Comparison of ENCODE assay signal across 22 cellular contexts in genomic region chr12:42196728-42197603, GRCh38. TPM values are rescaled to one million over a fixed set of nuclear protein-coding genes. Genes with fewer than 3 reads are reported as not detected.
DNase-seq lines count a peak whose midpoint lies in the region; ATAC-seq, FAIRE-seq and TF ChIP-seq lines count a peak whose summit lies in the region.
"Had no signal": no experiment of that assay in that cellular context is flagged by ENCODE, and none has a peak within 500 bp of the region (broad histone marks: within the 10 kb centered on the region; RNA-seq: fewer than 3 reads in every experiment).

No MANE protein-coding gene starts in this region.

- H4K20me1 ChIP-seq in K562 (replicated peaks; ENCODE audit: control insufficient read depth, insufficient read depth, low read length) = no peaks in the 10 kb centered on the region

- peak; percentile 62 for FAIRE-seq in K562 (lab: Jason Lieb, UNC)
- FAIRE-seq: D721Med had no signal

- H3K27me3 ChIP-seq in K562 (ENCODE audit: control insufficient read depth in 2 of 2, insufficient read depth in 2 of 2, low read length in 2 of 2) (no peaks in the 10 kb centered on the region), left lung (no peaks in the 10 kb centered on the region), breast epithelium (no peaks in the 10 kb centered on the region)

- no peak for TF ChIP-seq POLR2A in K562 (conservative IDR thresholded peaks at IDR 0.05)
- TF ChIP-seq POLR2A in breast epithelium (IDR thresholded peaks at IDR 0.05) = no peak

- H3K9me3 ChIP-seq in K562 (replicated peaks; ENCODE audit: control insufficient read depth, insufficient read depth, low read depth, low read length) (no peaks in the 10 kb centered on the region), left lung (no peaks in the 10 kb centered on the region), breast epithelium (no peaks in the 10 kb centered on the region)

- in situ Hi-C loops in K562 (cut with MboI) = no loop called here

- no peak overlapping the region for H3K4me2 ChIP-seq in K562 (ENCODE audit: insufficient read depth, low read length)

- H3K4me3 ChIP-seq in K562 = no peak overlapping the region
- no peak overlapping the region for H3K4me3 ChIP-seq in left lung
- no peak overlapping the region for H3K4me3 ChIP-seq in breast epithelium

- 68% methylated on average over 7 of the region's 7 CpGs for WGBS in K562 (ENCODE audit: insufficient coverage, low coverage, missing lambda C conversion rate)

- peak overlapping the region; percentile 97 for H3K27ac Mint-ChIP-seq in nephron progenitor cell
- H3K27ac Mint-ChIP-seq: T-cell had no signal

- no peak for TF ChIP-seq EP300 in K562 (IDR thresholded peaks at IDR 0.05; ENCODE audit: low read length)

- DNase-seq in NCI-H2107 treated with DMSO at 0.1 percent for 48 hours (lab: John Stamatoyannopoulos, UW; ENCODE audit: unreplicated experiment) (peak; percentile 55), NCI-H2107 (lab: John Stamatoyannopoulos, UW) (no peak), K562 (ENCODE audit: extremely low read depth in 1 of 4, low spot score in 3 of 4) (no peak), nephron progenitor cell (peak; percentile 9), left lung (no peak), breast epithelium (ENCODE audit: low spot score in 2 of 2) (no peak)
- DNase-seq: AML-193, DMS79 treated with DMSO at 0.1 percent for 48 hours, HCEC 1CT, KBM-7, NCI-H1694 treated with DMSO at 0.1 percent for 48 hours, NCI-H510A, NCI-H82, RPMI8226, SHP77 treated with DMSO at 0.1 percent for 48 hours, T-cell had no signal

- intact Hi-C loops in K562 (cut with micrococcal nuclease) = no loop called here
- intact Hi-C loops in left lung (cut with DNase I) = no loop called here
- intact Hi-C loops in breast epithelium (cut with DNase I; ENCODE audit: low total_unique reads) = no loop called here

- H3K36me3 ChIP-seq in K562 (ENCODE audit: control insufficient read depth, insufficient read depth, low read length) = peaks cover 6% of the 10 kb centered on the region; the same call in 2 of the 3 replicates
- peaks cover 0 to 41% of the 10 kb centered on the region in 2 donors for H3K36me3 ChIP-seq in left lung
- H3K36me3 ChIP-seq in breast epithelium = no peaks in the 10 kb centered on the region

- H3K4me1 ChIP-seq in K562 (replicated peaks in 1 of 2; ENCODE audit: control insufficient read depth in 2 of 2, insufficient read depth in 2 of 2, low read length in 2 of 2) = 0 out of 5 replicates have a peak, but pooled peaks cover 0 to 3% of the 10 kb centered on the region in 2 experiments
- H3K4me1 ChIP-seq in left lung = no peaks in the 10 kb centered on the region
- H3K4me1 ChIP-seq in breast epithelium = no peaks in the 10 kb centered on the region

- no peaks in the 10 kb centered on the region for H3K9me3 Mint-ChIP-seq in nephron progenitor cell
- H3K9me3 Mint-ChIP-seq: T-cell had no signal

- CTCF ChIA-PET in K562 (lab: Yijun Ruan, JAX; ENCODE audit: low intra/inter-chr PET ratio) = no interaction called here

- ATAC-seq in K562 (no peak), GM21423 (IDR thresholded peaks at IDR 0.05; ENCODE audit: unreplicated experiment) (no peak), left lung (no peak), HG02970 (IDR thresholded peaks at IDR 0.05; ENCODE audit: low FRiP score, unreplicated experiment) (no peak)
- ATAC-seq: SK-N-SH treated with all-trans-retinoic acid at 6 μM for 48 hours, T-cell had no signal

- no peaks in the 10 kb centered on the region for H3K27me3 Mint-ChIP-seq in nephron progenitor cell (ENCODE audit: low read depth, poor library complexity)
- H3K27me3 Mint-ChIP-seq: T-cell had no signal

- TF ChIP-seq RAD21 in K562 (CRISPR knock-in tag; conservative IDR thresholded peaks at IDR 0.05 in 1 of 2, IDR thresholded peaks at IDR 0.05 in 1 of 2) = no peak

- no peak overlapping the region for H3K9ac ChIP-seq in K562 (ENCODE audit: insufficient read depth in 1 of 2, low read depth in 2 of 2, low read length in 2 of 2)

- H3K36me3 Mint-ChIP-seq in nephron progenitor cell (ENCODE audit: low read depth) = peaks cover 32% of the 10 kb centered on the region

- no TSS peak for BruUV-seq in K562 (replicated peaks; lab: Mats Ljungman, UMichigan)

- peak overlapping the region; percentile 36 for H3K4me3 Mint-ChIP-seq in nephron progenitor cell
- H3K4me3 Mint-ChIP-seq: T-cell had no signal

- H3K4me1 Mint-ChIP-seq in nephron progenitor cell = peaks cover 69% of the 10 kb centered on the region

- H3K9me1 ChIP-seq in K562 (ENCODE audit: control insufficient read depth, insufficient read depth, low read length) = no peaks in the 10 kb centered on the region

- no peak overlapping the region for H3K27ac ChIP-seq in K562 (ENCODE audit: extremely low read depth, low read depth, low read length)
- H3K27ac ChIP-seq in left lung = no peak overlapping the region
- H3K27ac ChIP-seq in breast epithelium = no peak overlapping the region
- H3K27ac ChIP-seq: 22Rv1, C4-2B had no signal

- POLR2A ChIA-PET in K562 (lab: Yijun Ruan, JAX) = interaction anchor here (1.4 kb wide), 1 partner anchor 17 kb away, joined by 4 read pairs; no protein-coding TSS in a partner anchor

- H3K79me2 ChIP-seq in K562 (ENCODE audit: control insufficient read depth, insufficient read depth, low read length) = no peaks in the 10 kb centered on the region

- no peak for TF ChIP-seq CTCF in K562 (IDR thresholded peaks at IDR 0.05 in 2 of 3, conservative IDR thresholded peaks at IDR 0.05 in 1 of 3; ENCODE audit: insufficient read depth in 2 of 3, low read depth in 1 of 3, low read length in 3 of 3)
- TF ChIP-seq CTCF in nephron progenitor cell (IDR thresholded peaks at IDR 0.05) = no peak
- TF ChIP-seq CTCF in left lung (IDR thresholded peaks at IDR 0.05) = no peak
- no peak for TF ChIP-seq CTCF in breast epithelium (IDR thresholded peaks at IDR 0.05)

- H2AFZ ChIP-seq in K562 (ENCODE audit: low read depth, low read length) = no peak overlapping the region

TF ChIP-seq in K562, 482 proteins besides CTCF, POLR2A, EP300 and RAD21:
- no peak for TF ChIP-seq CBFA2T2 (conservative IDR thresholded peaks at IDR 0.05)
- TF ChIP-seq TCF7 (IDR thresholded peaks at IDR 0.05; ENCODE audit: borderline replicate concordance) = no peak
- TF ChIP-seq ZNF696 (CRISPR knock-in tag; conservative IDR thresholded peaks at IDR 0.05) = no peak
- no peak for TF ChIP-seq RAD51 (IDR thresholded peaks at IDR 0.05; ENCODE audit: borderline replicate concordance, low read depth)
- no peak for TF ChIP-seq NFIC (IDR thresholded peaks at IDR 0.05)
- no peak for TF ChIP-seq ETV6 (IDR thresholded peaks at IDR 0.05; ENCODE audit: borderline replicate concordance in 1 of 2, low read depth in 2 of 2, low read length in 1 of 2)
- TF ChIP-seq ETV6 (CRISPR knock-in tag; IDR thresholded peaks at IDR 0.05; ENCODE audit: borderline replicate concordance) = no peak
- no peak for TF ChIP-seq SETDB1 (IDR thresholded peaks at IDR 0.05; ENCODE audit: low read length)
- TF ChIP-seq U2AF2 (optimal IDR thresholded peaks at IDR 0.05; ENCODE audit: low read depth, low read length) = no peak
- TF ChIP-seq EGR1 (conservative IDR thresholded peaks at IDR 0.05) = no peak

RNA-seq across cellular contexts. Expression of gene YAF2, which starts 41.1 kb away (rescaled TPM):
- total RNA-seq in K562 (2011; cell fraction: chromatin; rRNA removed; ENCODE audit: low replicate concordance) = 29.9 and 96.3 TPM in 2 replicates
- total RNA-seq in K562 (2011; cell fraction: nucleolus; rRNA removed) = 17.0 and 22.8 TPM in 2 replicates
- 44.9 and 92.1 TPM in 2 replicates for total RNA-seq in K562 (2011; cell fraction: nucleoplasm; rRNA removed)
- total RNA-seq in K562 (2014; rRNA removed) (10.6 and 12.4 TPM in 2 replicates), K562 (2014; rRNA removed; fragmentation: Illumina TruSeq; extraction: Trizol) (22.0 and 22.3 TPM in 2 replicates), K562 (2015; rRNA removed; fragmentation: Illumina TruSeq; extraction: Trizol) (15.9 and 20.3 TPM in 2 replicates), K562 (2021) (25.4 and 26.4 TPM in 2 replicates), left lung (10 to 100 TPM; 27.6 to 33.4 TPM), breast epithelium (10 to 100 TPM; 32.1 to 43.2 (median 39.4) TPM)
- polyA plus RNA-seq in K562 (2011; rRNA removed) (17.4 and 26.1 TPM in 2 replicates), K562 (2014; fragmentation: Illumina TruSeq; extraction: Trizol) (19.1 and 22.9 TPM in 2 replicates), K562 (2014; fragmentation: Nextera tagmentation; extraction: Ambion mirVana) (10 to 100 TPM; 14.9 to 19.6 TPM), K562 (2014; rRNA removed) (18.1 and 21.3 TPM in 2 replicates)
- 3.4 and 7.8 TPM in 2 replicates for polyA plus RNA-seq in K562 (2011; cell fraction: cytosol; rRNA removed)
- 16.3 and 17.4 TPM in 2 replicates for polyA plus RNA-seq in K562 (2011; cell fraction: nucleus; rRNA removed)
- polyA plus RNA-seq in K562 (2012) = 14.2 and 16.2 TPM in 2 replicates
- polyA minus RNA-seq in K562 (2011; rRNA and poly(A)+ RNA removed) = 17.9 and 20.4 TPM in 2 replicates
- polyA minus RNA-seq in K562 (2011; cell fraction: cytosol; rRNA and poly(A)+ RNA removed) = 14.8 and 19.3 TPM in 2 replicates
- polyA minus RNA-seq in K562 (2011; cell fraction: nucleus; rRNA and poly(A)+ RNA removed) = 23.6 and 27.1 TPM in 2 replicates

RNA-seq across cellular contexts. Expression of gene GXYLT1, which starts 52.3 kb away (rescaled TPM):
- total RNA-seq in K562 (2011; cell fraction: chromatin; rRNA removed; ENCODE audit: low replicate concordance) = 6.4 and 19.2 TPM in 2 replicates
- 2.7 and 3.2 TPM in 2 replicates for total RNA-seq in K562 (2011; cell fraction: nucleolus; rRNA removed)
- 8.8 and 15.0 TPM in 2 replicates for total RNA-seq in K562 (2011; cell fraction: nucleoplasm; rRNA removed)
- total RNA-seq in K562 (2014; rRNA removed) = 4.7 and 5.5 TPM in 2 replicates
- total RNA-seq in K562 (2014; rRNA removed; fragmentation: Illumina TruSeq; extraction: Trizol) = 4.8 and 5.4 TPM in 2 replicates
- 4.6 TPM in 2 replicates for total RNA-seq in K562 (2015; rRNA removed; fragmentation: Illumina TruSeq; extraction: Trizol)
- 4.7 and 6.8 TPM in 2 replicates for total RNA-seq in K562 (2021)
- polyA plus RNA-seq in K562 (2011; rRNA removed) = 5.4 and 9.3 TPM in 2 replicates
- 1.4 and 2.4 TPM in 2 replicates for polyA plus RNA-seq in K562 (2011; cell fraction: cytosol; rRNA removed)
- polyA plus RNA-seq in K562 (2011; cell fraction: nucleus; rRNA removed) = 2.1 and 2.3 TPM in 2 replicates
- polyA plus RNA-seq in K562 (2012) = 5.2 and 5.9 TPM in 2 replicates
- 6.3 and 7.0 TPM in 2 replicates for polyA plus RNA-seq in K562 (2014; fragmentation: Illumina TruSeq; extraction: Trizol)
- 1 to 10 TPM; 1.4 to 1.7 TPM for polyA plus RNA-seq in K562 (2014; fragmentation: Nextera tagmentation; extraction: Ambion mirVana)
- 4.5 and 5.5 TPM in 2 replicates for polyA plus RNA-seq in K562 (2014; rRNA removed)
- polyA minus RNA-seq in K562 (2011; rRNA and poly(A)+ RNA removed) = 10.5 and 14.0 TPM in 2 replicates
- polyA minus RNA-seq in K562 (2011; cell fraction: cytosol; rRNA and poly(A)+ RNA removed) = 5.0 and 6.3 TPM in 2 replicates
- polyA minus RNA-seq in K562 (2011; cell fraction: nucleus; rRNA and poly(A)+ RNA removed) = 3.2 and 4.4 TPM in 2 replicates
- 10 to 100 TPM; 14.5 to 15.0 TPM for total RNA-seq in left lung
- 10 to 100 TPM; 12.8 to 19.3 (median 18.0) TPM for total RNA-seq in breast epithelium

Comparison
In these comparisons a context has a peak if more than half of its experiments do, and no peak if none do; other contexts are left out.
1. DNase-seq: peak in NCI-H2107 treated with DMSO at 0.1 percent for 48 hours (single experiment) and nephron progenitor cell (single experiment); none in NCI-H2107 (single experiment), K562 (0 of 4), left lung (0 of 2) and breast epithelium (0 of 2).